21 cellular contexts compared by ENCODE assay signal in the genomic region with DNA sequence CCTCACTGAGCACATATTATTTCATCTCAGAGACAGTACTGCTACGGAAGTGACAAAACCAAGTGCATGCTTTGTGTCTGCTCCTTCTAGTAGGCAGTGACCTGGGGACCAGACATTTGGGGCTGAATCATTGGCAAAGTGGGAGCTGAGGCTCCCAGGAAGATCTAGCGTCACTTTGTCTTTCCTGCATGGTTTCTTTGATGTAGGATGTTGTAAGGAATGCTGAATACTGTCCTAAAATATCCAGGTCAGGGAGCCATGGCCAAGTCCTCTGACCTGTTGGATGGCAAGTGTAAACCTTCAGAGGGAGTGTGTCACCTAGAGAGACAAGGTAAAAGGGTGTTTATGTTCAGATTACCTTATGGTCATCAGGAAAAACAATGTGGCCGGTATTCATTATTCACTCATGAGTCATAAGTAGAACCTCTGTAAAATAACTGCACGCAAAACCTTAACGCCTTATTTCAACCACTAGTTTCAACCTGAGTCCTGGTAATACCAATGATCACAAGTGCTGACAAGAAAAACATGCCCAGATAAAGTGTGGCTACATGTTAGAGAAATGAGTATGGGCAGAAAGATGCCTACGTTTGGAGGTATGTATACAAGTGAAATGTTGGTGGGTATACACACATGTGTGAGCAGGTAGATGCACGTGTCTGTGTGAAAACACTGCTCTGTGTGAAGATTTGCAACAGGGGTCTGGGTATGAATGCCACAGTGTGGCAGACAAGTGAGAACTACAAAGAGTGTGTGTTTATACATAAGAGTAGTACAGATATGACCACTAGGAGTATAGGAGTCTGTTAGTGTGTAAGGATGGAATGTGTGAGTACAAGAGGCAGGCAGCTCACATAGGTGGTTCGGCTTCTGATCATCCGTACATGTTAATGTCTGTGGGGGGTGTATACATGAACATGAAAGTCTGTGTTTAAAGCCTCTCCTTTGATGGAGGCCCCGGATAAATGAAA.
DNase-seq lines count a peak whose midpoint lies in the region; ATAC-seq, FAIRE-seq and TF ChIP-seq lines count a peak whose summit lies in the region.
"Had no signal": no experiment of that assay in that cellular context is flagged by ENCODE, and none has a peak within 500 bp of the region (broad histone marks: within the 10 kb centered on the region; RNA-seq: fewer than 3 reads in every experiment).

No MANE protein-coding gene starts in this region.

- H3K4me1 Mint-ChIP-seq in activated naive CD4-positive, alpha-beta T cell treated with anti-CD3 and anti-CD28 coated beads for 36 hours (ENCODE audit: low read depth): no peaks in the 10 kb centered on the region
- H3K4me1 Mint-ChIP-seq in activated naive CD4-positive, alpha-beta T cell treated with anti-CD3 and anti-CD28 coated beads, Interleukin-2, amount 10 ng/mL, durations not matched to agents 7 days and 5 days: no peaks in the 10 kb centered on the region
- H3K4me1 Mint-ChIP-seq: activated naive CD8-positive, alpha-beta T cell treated with anti-CD3 and anti-CD28 coated beads, Interleukin-2, amount 50 U/mL, for 24 hours; immature natural killer cell had no signal

- no peaks in the 10 kb centered on the region for H3K4me1 ChIP-seq in vagina
- H3K4me1 ChIP-seq: right atrium auricular region had no signal

- no peaks in the 10 kb centered on the region for H3K36me3 Mint-ChIP-seq in activated naive CD4-positive, alpha-beta T cell treated with anti-CD3 and anti-CD28 coated beads for 36 hours (ENCODE audit: low read depth)
- no peaks in the 10 kb centered on the region for H3K36me3 Mint-ChIP-seq in activated naive CD4-positive, alpha-beta T cell treated with anti-CD3 and anti-CD28 coated beads, Interleukin-2, amount 10 ng/mL, durations not matched to agents 7 days and 5 days
- H3K36me3 Mint-ChIP-seq: immature natural killer cell, neural progenitor cell had no signal

- H3K27me3 ChIP-seq in vagina: no peaks in the 10 kb centered on the region
- H3K27me3 ChIP-seq: neural progenitor cell, right atrium auricular region had no signal

- peak overlapping the region; percentile 32 for H3K27ac Mint-ChIP-seq in activated naive CD4-positive, alpha-beta T cell treated with anti-CD3 and anti-CD28 coated beads for 36 hours
- no peak overlapping the region for H3K27ac Mint-ChIP-seq in activated naive CD4-positive, alpha-beta T cell treated with anti-CD3 and anti-CD28 coated beads, Interleukin-2, amount 10 ng/mL, durations not matched to agents 7 days and 5 days
- H3K27ac Mint-ChIP-seq: activated CD8-positive, alpha-beta T cell treated with anti-CD3 and anti-CD28 coated beads for 36 hours; activated naive CD8-positive, alpha-beta T cell treated with anti-CD3 and anti-CD28 coated beads, Interleukin-2, amount 50 U/mL, for 24 hours; immature natural killer cell; neural progenitor cell had no signal

- TF ChIP-seq CTCF in vagina (IDR thresholded peaks at IDR 0.05) (no peak), GM20000 (IDR thresholded peaks at IDR 0.05; ENCODE audit: extremely low read depth, missing control alignments) (no peak)

- DNase-seq in activated naive CD4-positive, alpha-beta T cell treated with anti-CD3 and anti-CD28 coated beads for 36 hours: no peak
- no peak for DNase-seq in activated naive CD4-positive, alpha-beta T cell treated with anti-CD3 and anti-CD28 coated beads, Interleukin-2, amount 10 ng/mL, durations not matched to agents 7 days and 5 days
- DNase-seq in astrocyte of the hippocampus (ENCODE audit: low read depth, low spot score): peak; percentile 49
- peak; percentile 20 for DNase-seq in urothelium cell line (ENCODE audit: low spot score)
- DNase-seq in cerebellum (ENCODE audit: low spot score): no peak
- DNase-seq in vagina (ENCODE audit: extremely low spot score in 2 of 2): no peak
- DNase-seq in GM20000 (ENCODE audit: low spot score): no peak
- DNase-seq: activated CD8-positive, alpha-beta T cell treated with anti-CD3 and anti-CD28 coated beads for 36 hours; activated naive CD8-positive, alpha-beta T cell treated with anti-CD3 and anti-CD28 coated beads, Interleukin-2, amount 50 U/mL, for 24 hours; cerebellar nuclear complex; DMS79 treated with DMSO at 0.1 percent for 48 hours; immature natural killer cell; mesenchymal stem cell; NCI-H526; substantia nigra had no signal

- CTCF ChIA-PET in activated naive CD4-positive, alpha-beta T cell treated with anti-CD3 and anti-CD28 coated beads for 36 hours (lab: Charles Lee): no interaction called here
- CTCF ChIA-PET in activated naive CD4-positive, alpha-beta T cell treated with anti-CD3 and anti-CD28 coated beads, Interleukin-2, amount 10 ng/mL, durations not matched to agents 7 days and 5 days (lab: Charles Lee): no interaction called here

- H3K4me3 Mint-ChIP-seq in activated naive CD4-positive, alpha-beta T cell treated with anti-CD3 and anti-CD28 coated beads for 36 hours: no peak overlapping the region
- no peak overlapping the region for H3K4me3 Mint-ChIP-seq in activated naive CD4-positive, alpha-beta T cell treated with anti-CD3 and anti-CD28 coated beads, Interleukin-2, amount 10 ng/mL, durations not matched to agents 7 days and 5 days
- H3K4me3 Mint-ChIP-seq: activated CD8-positive, alpha-beta T cell treated with anti-CD3 and anti-CD28 coated beads for 36 hours; activated naive CD8-positive, alpha-beta T cell treated with anti-CD3 and anti-CD28 coated beads, Interleukin-2, amount 50 U/mL, for 24 hours; immature natural killer cell; neural progenitor cell had no signal

- no peaks in the 10 kb centered on the region for H3K9me3 ChIP-seq in vagina

- H3K27me3 Mint-ChIP-seq in activated naive CD4-positive, alpha-beta T cell treated with anti-CD3 and anti-CD28 coated beads for 36 hours (ENCODE audit: low read depth): peaks cover 3% of the 10 kb centered on the region
- H3K27me3 Mint-ChIP-seq in activated naive CD4-positive, alpha-beta T cell treated with anti-CD3 and anti-CD28 coated beads, Interleukin-2, amount 10 ng/mL, durations not matched to agents 7 days and 5 days: no peaks in the 10 kb centered on the region

- no peaks in the 10 kb centered on the region for H3K36me3 ChIP-seq in vagina
- H3K36me3 ChIP-seq: neural progenitor cell, right atrium auricular region had no signal

- H3K4me3 ChIP-seq in vagina: no peak overlapping the region
- H3K4me3 ChIP-seq: neural progenitor cell, right atrium auricular region had no signal

- no peak overlapping the region for H3K27ac ChIP-seq in vagina
- H3K27ac ChIP-seq: 22Rv1, C4-2B, neural progenitor cell, right atrium auricular region had no signal

- ATAC-seq in HG03439 (IDR thresholded peaks at IDR 0.05; ENCODE audit: unreplicated experiment): peak; percentile 62
- ATAC-seq: activated CD8-positive, alpha-beta T cell treated with anti-CD3 and anti-CD28 coated beads for 36 hours; activated naive CD8-positive, alpha-beta T cell treated with anti-CD3 and anti-CD28 coated beads, Interleukin-2, amount 50 U/mL, for 24 hours had no signal

- FAIRE-seq in urothelium cell line (lab: Jason Lieb, UNC): no peak
- FAIRE-seq: endometrium had no signal

- intact Hi-C loops in activated naive CD4-positive, alpha-beta T cell treated with anti-CD3 and anti-CD28 coated beads for 36 hours (cut with micrococcal nuclease): no loop called here
- intact Hi-C loops in vagina (cut with DNase I): no loop called here

- H3K9me3 Mint-ChIP-seq in activated naive CD4-positive, alpha-beta T cell treated with anti-CD3 and anti-CD28 coated beads for 36 hours: no peaks in the 10 kb centered on the region
- H3K9me3 Mint-ChIP-seq in activated naive CD4-positive, alpha-beta T cell treated with anti-CD3 and anti-CD28 coated beads, Interleukin-2, amount 10 ng/mL, durations not matched to agents 7 days and 5 days: no peaks in the 10 kb centered on the region
- H3K9me3 Mint-ChIP-seq: activated CD8-positive, alpha-beta T cell treated with anti-CD3 and anti-CD28 coated beads for 36 hours; activated naive CD8-positive, alpha-beta T cell treated with anti-CD3 and anti-CD28 coated beads, Interleukin-2, amount 50 U/mL, for 24 hours; neural progenitor cell had no signal

- no peak for TF ChIP-seq POLR2A in vagina (IDR thresholded peaks at IDR 0.05)

Comparison
In these comparisons a context has a peak if more than half of its experiments do, and no peak if none do; other contexts are left out.
1. DNase-seq: peak in astrocyte of the hippocampus (single experiment) and urothelium cell line (single experiment); none in activated naive CD4-positive, alpha-beta T cell treated with anti-CD3 and anti-CD28 coated beads for 36 hours (single experiment), activated naive CD4-positive, alpha-beta T cell treated with anti-CD3 and anti-CD28 coated beads, Interleukin-2, amount 10 ng/mL, durations not matched to agents 7 days and 5 days (single experiment), cerebellum (single experiment), vagina (0 of 2) and GM20000 (single experiment).